Comparison of ENCODE assay signal across 1 cellular context in genomic region chr1:50603274-50604271, GRCh38.
TF ChIP-seq lines count a peak whose summit lies in the region.

No MANE protein-coding gene starts in this region.

TF ChIP-seq in HEK293, 187 proteins besides CTCF, POLR2A, EP300 and RAD21 (continued from another document):
- no peak; the same call in 1 of the 2 replicates for TF ChIP-seq PRDM4 (tag by site-specific recombination; IDR thresholded peaks at IDR 0.05)
- no peak for TF ChIP-seq ZNF514 (tag by site-specific recombination; IDR thresholded peaks at IDR 0.05)
- TF ChIP-seq ZNF121 (tag by site-specific recombination; IDR thresholded peaks at IDR 0.05): no peak
- peak; percentile 25; the same call in 1 of the 2 replicates for TF ChIP-seq ZXDB (tag by site-specific recombination; IDR thresholded peaks at IDR 0.05)
- no peak for TF ChIP-seq PRDM1 (tag by site-specific recombination; IDR thresholded peaks at IDR 0.05)
- no peak for TF ChIP-seq KLF9 (tag by site-specific recombination; IDR thresholded peaks at IDR 0.05; ENCODE audit: low read depth)
- TF ChIP-seq ZBTB44 (tag by site-specific recombination; IDR thresholded peaks at IDR 0.05): peak; percentile 75
- TF ChIP-seq ZNF747 (tag by site-specific recombination; IDR thresholded peaks at IDR 0.05): no peak
- TF ChIP-seq ZFP69B (tag by site-specific recombination; IDR thresholded peaks at IDR 0.05): 0 out of 2 replicates have a peak, but pooled peaks have one; percentile 13
- peak; percentile 90 for TF ChIP-seq PRDM10 (tag by site-specific recombination; IDR thresholded peaks at IDR 0.05)
- no peak for TF ChIP-seq ZBTB10 (tag by site-specific recombination; IDR thresholded peaks at IDR 0.05)
- TF ChIP-seq ZNF202 (tag by site-specific recombination; IDR thresholded peaks at IDR 0.05; ENCODE audit: borderline replicate concordance): no peak
- TF ChIP-seq ZNF670 (tag by site-specific recombination; IDR thresholded peaks at IDR 0.05; ENCODE audit: low read depth): no peak
- TF ChIP-seq YY1 (tag by site-specific recombination; IDR thresholded peaks at IDR 0.05): no peak
- no peak for TF ChIP-seq ZNF76 (tag by site-specific recombination; IDR thresholded peaks at IDR 0.05; ENCODE audit: borderline replicate concordance, low read depth)
- TF ChIP-seq SCRT1 (tag by site-specific recombination; IDR thresholded peaks at IDR 0.05; ENCODE audit: borderline replicate concordance): no peak
- no peak for TF ChIP-seq RBAK (tag by site-specific recombination; IDR thresholded peaks at IDR 0.05)
- peak; percentile 48; the same call in 1 of the 2 replicates for TF ChIP-seq ZNF24 (tag by site-specific recombination; IDR thresholded peaks at IDR 0.05)
- no peak for TF ChIP-seq ZNF350 (tag by site-specific recombination; IDR thresholded peaks at IDR 0.05)
- TF ChIP-seq ZBTB49 (tag by site-specific recombination; IDR thresholded peaks at IDR 0.05; ENCODE audit: low read depth): no peak
- TF ChIP-seq ZNF544 (tag by site-specific recombination; IDR thresholded peaks at IDR 0.05): no peak
- TF ChIP-seq ZNF610 (tag by site-specific recombination; IDR thresholded peaks at IDR 0.05; ENCODE audit: borderline replicate concordance): no peak
- TF ChIP-seq ZNF701 (tag by site-specific recombination; IDR thresholded peaks at IDR 0.05): no peak
- no peak for TF ChIP-seq ZNF221 (tag by site-specific recombination; IDR thresholded peaks at IDR 0.05; ENCODE audit: borderline replicate concordance)
- no peak for TF ChIP-seq ZNF292 (tag by site-specific recombination; IDR thresholded peaks at IDR 0.05; ENCODE audit: borderline replicate concordance, low read depth)
- TF ChIP-seq ZNF211 (tag by site-specific recombination; IDR thresholded peaks at IDR 0.05; ENCODE audit: low read depth): no peak
- no peak for TF ChIP-seq ZBTB21 (tag by site-specific recombination; IDR thresholded peaks at IDR 0.05)
- 0 out of 2 replicates have a peak, but pooled peaks have one; percentile 55 for TF ChIP-seq ZNF184 (tag by site-specific recombination; IDR thresholded peaks at IDR 0.05)
- TF ChIP-seq ZNF214 (tag by site-specific recombination; IDR thresholded peaks at IDR 0.05; ENCODE audit: borderline replicate concordance): no peak
- peak; percentile 87 for TF ChIP-seq FEZF1 (tag by site-specific recombination; IDR thresholded peaks at IDR 0.05)
- TF ChIP-seq ZNF391 (tag by site-specific recombination; IDR thresholded peaks at IDR 0.05; ENCODE audit: borderline replicate concordance, low read depth): no peak; the same call in 1 of the 2 replicates
- TF ChIP-seq ZNF2 (tag by site-specific recombination; IDR thresholded peaks at IDR 0.05): 0 out of 2 replicates have a peak, but pooled peaks have one; percentile 36
- no peak for TF ChIP-seq ZSCAN18 (tag by site-specific recombination; IDR thresholded peaks at IDR 0.05)
- no peak for TF ChIP-seq ZNF704 (tag by site-specific recombination; IDR thresholded peaks at IDR 0.05)
- no peak for TF ChIP-seq ZBTB17 (tag by site-specific recombination; IDR thresholded peaks at IDR 0.05)
- 0 out of 2 replicates have a peak, but pooled peaks have one; percentile 45 for TF ChIP-seq OVOL3 (tag by site-specific recombination; IDR thresholded peaks at IDR 0.05)
- no peak for TF ChIP-seq ZNF513 (tag by site-specific recombination; IDR thresholded peaks at IDR 0.05)
- TF ChIP-seq ZNF266 (tag by site-specific recombination; IDR thresholded peaks at IDR 0.05; ENCODE audit: low read depth): no peak
- TF ChIP-seq GLIS2 (tag by site-specific recombination; IDR thresholded peaks at IDR 0.05): no peak
- TF ChIP-seq GLI4 (tag by site-specific recombination; IDR thresholded peaks at IDR 0.05): no peak
- no peak for TF ChIP-seq ZBTB7A (tag by site-specific recombination; IDR thresholded peaks at IDR 0.05; ENCODE audit: low read depth)
- TF ChIP-seq KLF10 (tag by site-specific recombination; IDR thresholded peaks at IDR 0.05): no peak
- TF ChIP-seq ZNF114 (tag by site-specific recombination; IDR thresholded peaks at IDR 0.05): no peak
- peak; percentile 71; the same call in 1 of the 2 replicates for TF ChIP-seq TRIM28 (IDR thresholded peaks at IDR 0.05; ENCODE audit: borderline replicate concordance, low read length)
- no peak for TF ChIP-seq ZNF133 (tag by site-specific recombination; IDR thresholded peaks at IDR 0.05)
- TF ChIP-seq KLF8 (tag by site-specific recombination; IDR thresholded peaks at IDR 0.05): no peak
- no peak for TF ChIP-seq HOXC10 (CRISPR knock-in tag; IDR thresholded peaks at IDR 0.05)
- peak; percentile 75 for TF ChIP-seq ZNF629 (tag by site-specific recombination; IDR thresholded peaks at IDR 0.05)
- peak; percentile 83 for TF ChIP-seq ZNF664 (tag by site-specific recombination; IDR thresholded peaks at IDR 0.05)
- 0 out of 2 replicates have a peak, but pooled peaks have one; percentile 44 for TF ChIP-seq ZEB2 (tag by site-specific recombination; IDR thresholded peaks at IDR 0.05)
